In the genomic region with DNA sequence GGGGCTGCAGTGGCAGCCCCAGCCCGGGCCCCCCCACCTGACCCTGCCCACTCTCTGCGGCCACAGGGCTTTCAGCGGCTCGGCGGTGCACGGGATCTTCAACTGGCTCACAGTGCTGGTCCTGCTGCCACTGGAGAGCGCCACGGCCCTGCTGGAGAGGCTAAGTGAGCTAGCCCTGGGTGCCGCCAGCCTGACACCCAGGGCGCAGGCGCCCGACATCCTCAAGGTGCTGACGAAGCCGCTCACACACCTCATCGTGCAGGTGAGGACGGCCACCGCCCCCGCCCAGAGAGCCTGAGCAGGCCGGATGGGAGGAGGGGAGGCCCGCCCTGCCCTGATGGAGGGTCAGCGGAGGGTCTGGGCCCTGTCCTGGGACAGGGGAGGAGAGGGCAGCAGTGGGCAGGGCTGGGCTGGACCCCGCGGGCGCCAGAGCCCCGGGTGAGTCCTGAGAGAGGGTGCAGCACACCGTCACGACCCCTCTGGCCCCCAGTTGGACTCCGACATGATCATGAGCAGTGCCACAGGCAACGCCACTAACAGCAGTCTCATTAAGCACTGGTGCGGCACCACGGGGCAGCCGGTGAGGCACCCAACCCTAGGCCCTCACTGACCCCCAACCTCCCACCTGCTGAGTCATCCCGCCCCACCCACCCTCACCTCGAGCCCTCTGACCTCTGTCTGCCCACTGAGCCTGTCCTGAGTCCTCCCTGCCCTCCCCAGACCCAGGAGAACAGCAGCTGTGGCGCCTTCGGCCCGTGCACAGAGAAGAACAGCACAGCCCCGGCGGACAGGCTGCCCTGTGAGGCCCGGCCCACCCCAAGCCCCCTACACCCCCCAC, we compare ENCODE assay signal across 15 cellular contexts.
A peak's percentile ranks its signal among the peaks of the same experiment; 100 is the strongest.
DNase-seq lines count a peak whose midpoint lies in the region; ATAC-seq and TF ChIP-seq lines count a peak whose summit lies in the region.
"Had no signal": no experiment of that assay in that cellular context is flagged by ENCODE, and none has a peak within 500 bp of the region (broad histone marks: within the 10 kb centered on the region; RNA-seq: fewer than 3 reads in every experiment).

No MANE protein-coding gene starts in this region.

- no peak overlapping the region for H3K4me3 ChIP-seq in effector memory CD4-positive, alpha-beta T cell (ENCODE audit: insufficient read depth, low read depth, low read length, poor library complexity, severe bottlenecking)

- no peak overlapping the region for H3K27ac ChIP-seq in RWPE1
- H3K27ac ChIP-seq in effector memory CD4-positive, alpha-beta T cell (ENCODE audit: insufficient read depth, low read length, poor library complexity, severe bottlenecking): no peak overlapping the region

- H3K4me3 Mint-ChIP-seq in effector memory CD8-positive, alpha-beta T cell: no peak overlapping the region
- H3K4me3 Mint-ChIP-seq: CD14-positive monocyte; T-helper 1 cell treated with Interleukin-12 subunit alpha and Interleukin-12 subunit beta and Interleukin-4 antibody, amounts not matched to agents 30 μg/mL and 1 μg/mL, for 36 hours had no signal

- CTCF ChIA-PET in RWPE1 (lab: Yijun Ruan, JAX): interaction anchor here (0.6 to 1.7 kb wide), 3 partner anchors 20 to 258 kb away, joined by 3 to 4 read pairs (median 3); a partner anchor contains a TSS

- no peak for ATAC-seq in effector memory CD8-positive, alpha-beta T cell (replicated peaks)

- peaks cover 2 to 7% of the 10 kb centered on the region in 2 donors for H3K4me1 Mint-ChIP-seq in effector memory CD8-positive, alpha-beta T cell (ENCODE audit: low read depth in 2 of 2)

- POLR2A ChIA-PET in RWPE1 (lab: Yijun Ruan, JAX; ENCODE audit: low non-redundant PET): interaction anchor here (0.5 kb wide), 1 partner anchor 25 kb away, joined by 3 read pairs; no protein-coding TSS in a partner anchor

- no peaks in the 10 kb centered on the region for H3K36me3 ChIP-seq in effector memory CD4-positive, alpha-beta T cell (ENCODE audit: control insufficient read depth, insufficient read depth, low read length)

- H3K9me3 ChIP-seq in effector memory CD4-positive, alpha-beta T cell (ENCODE audit: control insufficient read depth, low read length): no peaks in the 10 kb centered on the region

- peaks cover 10% of the 10 kb centered on the region for H3K4me1 ChIP-seq in effector memory CD4-positive, alpha-beta T cell (ENCODE audit: control insufficient read depth, insufficient read depth, low read length, poor library complexity, severe bottlenecking)

- H3K27me3 ChIP-seq in effector memory CD4-positive, alpha-beta T cell (replicated peaks; ENCODE audit: control insufficient read depth, insufficient read depth, low read length, poor library complexity, severe bottlenecking): peaks cover 4% of the 10 kb centered on the region

- H3K27me3 Mint-ChIP-seq in effector memory CD8-positive, alpha-beta T cell: peaks cover 9 to 28% of the 10 kb centered on the region in 2 donors

- DNase-seq in COLO668 (lab: John Stamatoyannopoulos, UW; ENCODE audit: unreplicated experiment) (peak; percentile 63), DMS153 treated with DMSO at 0.1 percent for 48 hours (lab: John Stamatoyannopoulos, UW; ENCODE audit: unreplicated experiment) (peak; percentile 31), RWPE1 (ENCODE audit: low spot score) (peak; percentile 61)
- no peak for DNase-seq in effector memory CD8-positive, alpha-beta T cell
- no peak for DNase-seq in effector memory CD4-positive, alpha-beta T cell
- DNase-seq: ACHN, AML-193, COR-L47, Karpas-422, MM.1S, NCI-H1105 treated with DMSO at 0.1 percent for 48 hours, NCI-H187 treated with DMSO at 0.1 percent for 48 hours, NCI-H2171 treated with DMSO at 0.1 percent for 48 hours had no signal

- H3K27ac Mint-ChIP-seq in effector memory CD8-positive, alpha-beta T cell: no peak overlapping the region
- H3K27ac Mint-ChIP-seq: CD14-positive monocyte; T-helper 1 cell treated with Interleukin-12 subunit alpha and Interleukin-12 subunit beta and Interleukin-4 antibody, amounts not matched to agents 30 μg/mL and 1 μg/mL, for 36 hours had no signal

- H3K9me3 Mint-ChIP-seq in effector memory CD8-positive, alpha-beta T cell: no peaks in the 10 kb centered on the region
- H3K9me3 Mint-ChIP-seq: T-helper 1 cell treated with Interleukin-12 subunit alpha and Interleukin-12 subunit beta and Interleukin-4 antibody, amounts not matched to agents 30 μg/mL and 1 μg/mL, for 36 hours had no signal

- TF ChIP-seq CTCF in RWPE1 (conservative IDR thresholded peaks at IDR 0.05; ENCODE audit: low read depth): no peak

- no peaks in the 10 kb centered on the region for H3K36me3 Mint-ChIP-seq in effector memory CD8-positive, alpha-beta T cell (ENCODE audit: insufficient read depth)
- H3K36me3 Mint-ChIP-seq: CD14-positive monocyte had no signal

Comparison
In these comparisons a context has a peak if more than half of its experiments do, and no peak if none do; other contexts are left out.
1. DNase-seq: peak in COLO668 (single experiment), DMS153 treated with DMSO at 0.1 percent for 48 hours (single experiment) and RWPE1 (single experiment); none in effector memory CD8-positive, alpha-beta T cell (0 of 3) and effector memory CD4-positive, alpha-beta T cell (0 of 3).